8 cellular contexts compared by ENCODE assay signal in genomic region chr11:60905047-60905446, GRCh38. TPM values are rescaled to one million over a fixed set of nuclear protein-coding genes. Genes with fewer than 3 reads are reported as not detected.
A peak's percentile ranks its signal among the peaks of the same experiment; 100 is the strongest.
DNase-seq lines count a peak whose midpoint lies in the region; ATAC-seq and TF ChIP-seq lines count a peak whose summit lies in the region.

No MANE protein-coding gene starts in this region.

- H3K9ac ChIP-seq in ES-I3 (ENCODE audit: low read depth, low read length): peak overlapping the region; percentile 84
- H3K9ac ChIP-seq in NT2/D1 (ENCODE audit: insufficient read length, low read depth): peak overlapping the region; percentile 97
- no peak overlapping the region for H3K9ac ChIP-seq in endodermal cell (ENCODE audit: extremely low read depth, low read length, poor library complexity, severe bottlenecking)
- no peak overlapping the region for H3K9ac ChIP-seq in rectal smooth muscle tissue (ENCODE audit: low read length)

- H3K9me3 Mint-ChIP-seq in endodermal cell: no peaks in the 10 kb centered on the region

- H3K4me3 ChIP-seq in NT2/D1 (ENCODE audit: insufficient read length, low read depth) (peak overlapping the region; percentile 92), endodermal cell (ENCODE audit: low read length) (peak overlapping the region; percentile 90), rectal smooth muscle tissue (ENCODE audit: low read length) (peak overlapping the region; percentile 77)

- H3K36me3 Mint-ChIP-seq in endodermal cell (ENCODE audit: low read depth): peaks cover 22% of the 10 kb centered on the region

- peak overlapping the region; percentile 96 for H3K27ac Mint-ChIP-seq in endodermal cell

- H3K4me3 Mint-ChIP-seq in endodermal cell: peak overlapping the region; percentile 77

- H3K27me3 ChIP-seq in NT2/D1 (ENCODE audit: insufficient read depth, insufficient read length) (peaks cover 31% of the 10 kb centered on the region), endodermal cell (ENCODE audit: control insufficient read depth, insufficient read depth, low read length, poor library complexity, severe bottlenecking) (peaks cover 20% of the 10 kb centered on the region), rectal smooth muscle tissue (ENCODE audit: control insufficient read depth, insufficient read depth, low read length) (no peaks in the 10 kb centered on the region)

- peaks cover 14% of the 10 kb centered on the region for H3K4me1 Mint-ChIP-seq in endodermal cell

- 0 out of 2 replicates have a peak, but pooled peaks cover 4% of the 10 kb centered on the region for H3K4me1 ChIP-seq in ES-I3 (ENCODE audit: insufficient read depth, low read length)
- no peaks in the 10 kb centered on the region for H3K4me1 ChIP-seq in NT2/D1 (ENCODE audit: insufficient read depth, insufficient read length)
- peaks cover 6% of the 10 kb centered on the region for H3K4me1 ChIP-seq in endodermal cell (ENCODE audit: control insufficient read depth, insufficient read depth, low read length)
- H3K4me1 ChIP-seq in rectal smooth muscle tissue (ENCODE audit: control insufficient read depth, insufficient read depth, low read length): peaks cover 8% of the 10 kb centered on the region

- peaks cover 23% of the 10 kb centered on the region for H3K27me3 Mint-ChIP-seq in endodermal cell (ENCODE audit: insufficient read depth)

- no peak for TF ChIP-seq CTCF in endodermal cell (conservative IDR thresholded peaks at IDR 0.05)
- no peak for TF ChIP-seq CTCF in omental fat pad (IDR thresholded peaks at IDR 0.05)

- ATAC-seq in omental fat pad (ENCODE audit: low FRiP score): no peak

- no peak for DNase-seq in NT2/D1 (ENCODE audit: low read depth, low spot score)
- no peak for DNase-seq in endodermal cell
- no peak for DNase-seq in NCI-H128 (lab: John Stamatoyannopoulos, UW; ENCODE audit: unreplicated experiment)
- DNase-seq in omental fat pad (ENCODE audit: low spot score): no peak
- no peak for DNase-seq in stimulated activated CD4-positive, alpha-beta T cell treated with anti-CD3 and anti-CD28 coated beads, Interleukin-15, amount 100 ng/mL, for 24 hours
- DNase-seq in NCI-H2227 (lab: John Stamatoyannopoulos, UW; ENCODE audit: unreplicated experiment): no peak

- 69 to 73% methylated on average over 4 to 6 of the region's 6 CpGs for WGBS in endodermal cell (ENCODE audit: insufficient coverage in 1 of 2, insufficient read length in 1 of 2), 2 experiments

- H3K27ac ChIP-seq in endodermal cell (ENCODE audit: low read depth, low read length) (no peak overlapping the region), rectal smooth muscle tissue (ENCODE audit: low read depth, low read length) (no peak overlapping the region)

- no peaks in the 10 kb centered on the region for H3K9me3 ChIP-seq in ES-I3 (ENCODE audit: control insufficient read depth, insufficient read depth, low read length)
- H3K9me3 ChIP-seq in NT2/D1 (ENCODE audit: insufficient read depth, low read length): no peaks in the 10 kb centered on the region
- H3K9me3 ChIP-seq in endodermal cell (ENCODE audit: control insufficient read depth, low read length): no peaks in the 10 kb centered on the region

- H3K36me3 ChIP-seq in ES-I3 (ENCODE audit: insufficient read depth, low read length): peaks cover 18% of the 10 kb centered on the region
- peaks cover 55% of the 10 kb centered on the region for H3K36me3 ChIP-seq in NT2/D1 (ENCODE audit: insufficient read depth, insufficient read length, low read length)
- peaks cover 40% of the 10 kb centered on the region for H3K36me3 ChIP-seq in endodermal cell (ENCODE audit: control insufficient read depth, insufficient read depth, low read length)
- H3K36me3 ChIP-seq in rectal smooth muscle tissue (ENCODE audit: control insufficient read depth, insufficient read depth, low read length): peaks cover 20% of the 10 kb centered on the region

RNA-seq across cellular contexts. Expression of gene PRPF19, which starts 1.3 kb away (rescaled TPM):
- total RNA-seq in endodermal cell (100 to 1,000 TPM; 106 to 109 TPM), omental fat pad (10 to 100 TPM; 50.3 to 93.9 (median 58.0) TPM)
- 106 TPM for polyA plus RNA-seq in endodermal cell (2013, experiment 1 of 2)
- polyA plus RNA-seq in endodermal cell (2013, experiment 2 of 2): 102 TPM

RNA-seq across cellular contexts. Expression of gene TMEM109, which starts 8.9 kb away (rescaled TPM):
- total RNA-seq in endodermal cell (10 to 100 TPM; 41.4 to 56.8 TPM), omental fat pad (100 to 1,000 TPM in 1 of 4 donors, 10 to 100 TPM in 3; 79.6 to 150 (median 88.7) TPM)
- 57.8 TPM for polyA plus RNA-seq in endodermal cell (2013, experiment 1 of 2)
- 55.8 TPM for polyA plus RNA-seq in endodermal cell (2013, experiment 2 of 2)

RNA-seq across cellular contexts. Expression of gene TMEM132A, which starts 19.2 kb away (rescaled TPM):
- total RNA-seq in endodermal cell: 100 to 1,000 TPM; 135 to 140 TPM
- 230 TPM for polyA plus RNA-seq in endodermal cell (2013, experiment 1 of 2)
- 208 TPM for polyA plus RNA-seq in endodermal cell (2013, experiment 2 of 2)
- 10 to 100 TPM in 1 of 4 donors, 1 to 10 TPM in 3; 2.9 to 11.3 (median 6.7) TPM for total RNA-seq in omental fat pad

RNA-seq across cellular contexts. Expression of gene ZP1, which starts 37.7 kb away (rescaled TPM):
- not detected for total RNA-seq in endodermal cell
- not detected for polyA plus RNA-seq in endodermal cell (2013, experiment 1 of 2)
- not detected for polyA plus RNA-seq in endodermal cell (2013, experiment 2 of 2)
- total RNA-seq in omental fat pad: 1 to 10 TPM in 2 of 4 donors, not detected in 2; 2.2 to 3.0 TPM

RNA-seq across cellular contexts. Expression of gene SLC15A3, which starts 46.9 kb away (rescaled TPM):
- total RNA-seq in endodermal cell (1 to 10 TPM; 1.4 to 1.6 TPM), omental fat pad (10 to 100 TPM; 17.6 to 56.0 (median 32.3) TPM)
- polyA plus RNA-seq in endodermal cell (2013, experiment 1 of 2): 10.8 TPM
- 8.9 TPM for polyA plus RNA-seq in endodermal cell (2013, experiment 2 of 2)

Comparison
In these comparisons a context has a peak if more than half of its experiments do, and no peak if none do; other contexts are left out.
1. H3K9ac ChIP-seq: peak in ES-I3 (single experiment) and NT2/D1 (single experiment); none in endodermal cell (single experiment) and rectal smooth muscle tissue (single experiment).
2. RNA of gene TMEM132A, which starts 19.2 kb away (total RNA-seq): 135 to 140 TPM in endodermal cell; 2.9 to 11.3 TPM in omental fat pad; every median in the first group is over 10 times any median in the second.
3. Peak in every context shown above with its lines, with median percentiles within 50 percentile points of each other: H3K4me3 ChIP-seq.